In genomic region chr3:16140894-16141285, GRCh38 we compare ENCODE assay signal across 21 cellular contexts. TPM values are rescaled to one million over a fixed set of nuclear protein-coding genes. Genes with fewer than 3 reads are reported as not detected.
DNase-seq lines count a peak whose midpoint lies in the region; ATAC-seq and TF ChIP-seq lines count a peak whose summit lies in the region.
"Had no signal": no experiment of that assay in that cellular context is flagged by ENCODE, and none has a peak within 500 bp of the region (broad histone marks: within the 10 kb centered on the region; RNA-seq: fewer than 3 reads in every experiment).

No MANE protein-coding gene starts in this region.

- H3K27ac ChIP-seq in left ventricle myocardium inferior (replicated peaks): peak overlapping the region; percentile 79
- H3K27ac ChIP-seq in gastrocnemius medialis: peak overlapping the region; percentile 62 to 86 (median 80)
- H3K27ac ChIP-seq: C4-2B, SK-N-MC had no signal

- ATAC-seq in Right ventricle myocardium superior (ENCODE audit: poor library complexity) (no peak), gastrocnemius medialis (no peak), HG02852 (IDR thresholded peaks at IDR 0.05; ENCODE audit: unreplicated experiment) (no peak)
- ATAC-seq: activated T-helper 17 cell treated with anti-CD3 and anti-CD28 coated beads, Interleukin-2, amount 50 U/mL, for 72 hours; stimulated activated naive CD8-positive, alpha-beta T cell treated with anti-CD3 and anti-CD28 coated beads, Interleukin-15, amount 100 ng/mL, for 72 hours had no signal

- TF ChIP-seq CTCF in left ventricle myocardium inferior (IDR thresholded peaks at IDR 0.05; ENCODE audit: borderline replicate concordance) (no peak), epithelial cell of esophagus (IDR thresholded peaks at IDR 0.05; ENCODE audit: insufficient read depth, low read depth, low read length, missing control alignments) (no peak), gastrocnemius medialis (IDR thresholded peaks at IDR 0.05 in 4 of 5, conservative IDR thresholded peaks at IDR 0.05 in 1 of 5) (no peak)

- H3K9me3 ChIP-seq in left ventricle myocardium inferior (replicated peaks): peaks cover 25% of the 10 kb centered on the region
- H3K9me3 ChIP-seq in gastrocnemius medialis: no peaks in the 10 kb centered on the region

- no peaks in the 10 kb centered on the region for H3K36me3 ChIP-seq in left ventricle myocardium inferior
- no peaks in the 10 kb centered on the region for H3K36me3 ChIP-seq in gastrocnemius medialis

- H3K27me3 ChIP-seq in left ventricle myocardium inferior (ENCODE audit: low read depth) (no peaks in the 10 kb centered on the region), gastrocnemius medialis (no peaks in the 10 kb centered on the region)

- DNase-seq in left ventricle myocardium inferior: no peak
- DNase-seq in Right ventricle myocardium superior: no peak
- DNase-seq in epithelial cell of esophagus (ENCODE audit: low read depth): peak; percentile 68
- DNase-seq in gastrocnemius medialis: no peak
- no peak for DNase-seq in D341Med (ENCODE audit: low spot score)
- no peak for DNase-seq in amygdala (lab: John Stamatoyannopoulos, UW)
- DNase-seq in activated naive CD4-positive, alpha-beta T cell (lab: John Stamatoyannopoulos, UW): no peak
- DNase-seq: activated CD4-positive, CD25-positive, alpha-beta regulatory T cell treated with anti-CD3 and anti-CD28 coated beads, Interleukin-2, amount 50 U/mL, for 72 hours; effector memory CD4-positive, alpha-beta T cell; left colon; NCI-H1105 treated with DMSO at 0.1 percent for 48 hours; NCI-H748 treated with DMSO at 0.1 percent for 48 hours; stimulated activated CD4-positive, alpha-beta T cell treated with anti-CD3 and anti-CD28 coated beads, Interleukin-2, amount 100 ng/mL, for 24 hours; stimulated activated naive CD8-positive, alpha-beta T cell treated with anti-CD3 and anti-CD28 coated beads, Interleukin-15, amount 100 ng/mL, for 72 hours; T1000 had no signal

- H3K4me1 ChIP-seq in left ventricle myocardium inferior: peaks cover 15% of the 10 kb centered on the region
- peaks cover 22% of the 10 kb centered on the region in 2 donors for H3K4me1 ChIP-seq in gastrocnemius medialis

- TF ChIP-seq POLR2A in gastrocnemius medialis (IDR thresholded peaks at IDR 0.05): no peak

- in situ Hi-C loops in gastrocnemius medialis (cut with MboI; ENCODE audit: low sequenced_read_pairs in 4 of 4): no loop called here

- intact Hi-C loops in left ventricle myocardium inferior (cut with micrococcal nuclease): no loop called here
- intact Hi-C loops in Right ventricle myocardium superior (cut with DNase I): no loop called here
- intact Hi-C loops in gastrocnemius medialis (cut with DNase I; ENCODE audit: low total_unique reads): no loop called here

- no peak overlapping the region for H3K4me3 ChIP-seq in left ventricle myocardium inferior
- no peak overlapping the region for H3K4me3 ChIP-seq in epithelial cell of esophagus (ENCODE audit: low read length)
- no peak overlapping the region for H3K4me3 ChIP-seq in gastrocnemius medialis
- H3K4me3 ChIP-seq: SK-N-MC had no signal

RNA-seq across cellular contexts. Expression of gene GALNT15, which starts 33.6 kb away (rescaled TPM):
- total RNA-seq in left ventricle myocardium inferior (6.6 TPM), Right ventricle myocardium superior (7.2 TPM), gastrocnemius medialis (10 to 100 TPM; 57.6 to 94.0 (median 79.6) TPM)
- total RNA-seq: A673, HT-29 had no signal
